ENCODE assay signal across 23 cellular contexts in the genomic region with DNA sequence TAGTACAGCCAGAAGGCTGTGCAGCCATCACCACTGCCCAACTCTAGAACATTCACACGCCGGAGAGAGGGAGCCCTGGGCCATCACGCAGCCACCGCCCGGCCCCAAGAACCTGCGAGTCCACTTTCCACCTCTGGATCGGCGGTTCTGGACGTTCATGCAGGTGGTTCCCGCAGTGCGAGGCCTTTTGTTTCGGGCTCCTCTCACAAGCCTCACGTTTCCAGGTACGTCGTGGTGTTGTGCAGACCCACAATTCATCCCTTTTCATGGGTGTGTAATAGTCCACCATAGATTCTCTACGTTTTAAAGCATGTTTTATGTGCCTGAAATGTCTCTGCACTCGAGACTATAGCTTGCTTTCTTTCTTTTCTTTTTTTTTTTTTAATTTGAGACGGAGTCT. TPM values are rescaled to one million over a fixed set of nuclear protein-coding genes. Genes with fewer than 3 reads are reported as not detected.
DNase-seq lines count a peak whose midpoint lies in the region; ATAC-seq, FAIRE-seq and TF ChIP-seq lines count a peak whose summit lies in the region.
"Had no signal": no experiment of that assay in that cellular context is flagged by ENCODE, and none has a peak within 500 bp of the region (broad histone marks: within the 10 kb centered on the region; RNA-seq: fewer than 3 reads in every experiment).

No MANE protein-coding gene starts in this region.

- TF ChIP-seq CTCF in cardiac muscle cell (IDR thresholded peaks at IDR 0.05; ENCODE audit: low read depth, low read length) (no peak), Panc1 (IDR thresholded peaks at IDR 0.05) (no peak), kidney (IDR thresholded peaks at IDR 0.05; ENCODE audit: borderline replicate concordance, extremely low read depth, insufficient read depth) (no peak), vagina (IDR thresholded peaks at IDR 0.05) (no peak)

- BruUV-seq in Panc1 (replicated peaks; lab: Mats Ljungman, UMichigan), result no TSS peak

- H3K27me3 ChIP-seq in cardiac muscle cell, result no peaks in the 10 kb centered on the region
- H3K27me3 ChIP-seq in Panc1 (ENCODE audit: control insufficient read depth, insufficient read depth, low read length), result no peaks in the 10 kb centered on the region
- H3K27me3 ChIP-seq in vagina, result no peaks in the 10 kb centered on the region

- H3K9me3 ChIP-seq in cardiac muscle cell (ENCODE audit: low read depth) (no peaks in the 10 kb centered on the region), Panc1 (ENCODE audit: control insufficient read depth, insufficient read depth, low read depth, low read length) (no peaks in the 10 kb centered on the region), kidney (ENCODE audit: control insufficient read depth in 1 of 2, low read length in 2 of 2) (no peaks in the 10 kb centered on the region), vagina (no peaks in the 10 kb centered on the region)

- no peak for TF ChIP-seq POLR2A in vagina (IDR thresholded peaks at IDR 0.05)

- H3K36me3 ChIP-seq in cardiac muscle cell, result no peaks in the 10 kb centered on the region
- H3K36me3 ChIP-seq in Panc1 (ENCODE audit: control insufficient read depth, insufficient read depth, low read length), result no peaks in the 10 kb centered on the region
- no peaks in the 10 kb centered on the region for H3K36me3 ChIP-seq in kidney (ENCODE audit: control insufficient read depth in 1 of 2, insufficient read depth in 2 of 2, low read length in 2 of 2)
- no peaks in the 10 kb centered on the region for H3K36me3 ChIP-seq in vagina

- no peak overlapping the region for H3K9ac ChIP-seq in kidney (ENCODE audit: low read length in 2 of 2)

- H3K27ac ChIP-seq in cardiac muscle cell (peak overlapping the region; percentile 74), Panc1 (ENCODE audit: low read length) (peak overlapping the region; percentile 89), kidney (ENCODE audit: low read depth in 2 of 2, low read length in 2 of 2) (peak overlapping the region; percentile 85 to 88), vagina (peak overlapping the region; percentile 94)
- H3K27ac ChIP-seq: HL-60 had no signal

- no peak for ATAC-seq in left ventricle myocardium superior
- no peak for ATAC-seq in Panc1

- H3K4me3 ChIP-seq in cardiac muscle cell, result no peak overlapping the region
- H3K4me3 ChIP-seq in Panc1 (ENCODE audit: low read depth in 2 of 2, low read length in 2 of 2), result no peak overlapping the region
- H3K4me3 ChIP-seq in kidney (ENCODE audit: low read length in 2 of 2), result no peak overlapping the region
- H3K4me3 ChIP-seq in vagina, result no peak overlapping the region

- peaks cover 59% of the 10 kb centered on the region for H3K4me1 ChIP-seq in cardiac muscle cell (ENCODE audit: low read depth)
- peaks cover 95% of the 10 kb centered on the region for H3K4me1 ChIP-seq in Panc1 (ENCODE audit: control insufficient read depth, insufficient read depth, low read length)
- H3K4me1 ChIP-seq in kidney (ENCODE audit: control insufficient read depth in 1 of 2, insufficient read depth in 1 of 2, low read depth in 1 of 2, low read length in 2 of 2), result peaks cover 50 to 72% of the 10 kb centered on the region in 2 donors
- H3K4me1 ChIP-seq in vagina, result peaks cover 63% of the 10 kb centered on the region

- intact Hi-C loops in left ventricle myocardium superior (cut with micrococcal nuclease) (no loop called here), Panc1 (cut with micrococcal nuclease; ENCODE audit: unreplicated experiment) (no loop called here), kidney (cut with DNase I) (no loop called here), vagina (cut with DNase I) (no loop called here)

- DNase-seq in cardiac muscle cell (ENCODE audit: low read depth in 1 of 2, low spot score in 1 of 2), result no peak
- DNase-seq in left ventricle myocardium superior, result no peak
- no peak for DNase-seq in Panc1 (ENCODE audit: low read depth, low spot score)
- peak; percentile 65 for DNase-seq in kidney
- no peak for DNase-seq in vagina (ENCODE audit: extremely low spot score in 2 of 2)
- DNase-seq in epidermal melanocyte (ENCODE audit: insufficient read length, low spot score), result no peak
- no peak for DNase-seq in NK-92 (lab: John Stamatoyannopoulos, UW; ENCODE audit: unreplicated experiment)
- no peak for DNase-seq in activated naive CD4-positive, alpha-beta T cell treated with Interleukin-2 at 50 U/mL for 16 hours
- DNase-seq: 8988T, DMS53, GDM1, MV-4-11, NCI-H1105 treated with DMSO at 0.1 percent for 48 hours, NCI-H1694, NCI-H2081, NCI-H2171, NCI-H345, NCI-H524, NCI-H82, OCI-M1, Right ventricle myocardium superior had no signal

- POLR2A ChIA-PET in Panc1 (lab: Charles Lee), result no interaction called here

- no peak for FAIRE-seq in kidney (lab: Jason Lieb, UNC)
- FAIRE-seq: D721Med had no signal

- CTCF ChIA-PET in Panc1 (lab: Charles Lee), result no interaction called here

- in situ Hi-C loops in Panc1 (cut with HindIII; ENCODE audit: low pct_unique_long_range_greater_than_20kb, low sequenced_read_pairs), result no loop called here

RNA-seq across cellular contexts. Expression of a gene that starts 23.6 kb away (rescaled TPM):
- total RNA-seq in cardiac muscle cell, result 887 and 1,182 TPM in 2 replicates
- 407 and 535 TPM in 2 replicates for polyA plus RNA-seq in cardiac muscle cell
- 52.4 TPM for total RNA-seq in left ventricle myocardium superior
- 676 TPM for total RNA-seq in Panc1 (2021; ENCODE audit: unreplicated experiment)
- polyA plus RNA-seq in Panc1 (2012; ENCODE audit: insufficient read length), result 1,186 TPM
- 316 TPM for total RNA-seq in kidney
- 150 TPM for polyA plus RNA-seq in kidney (ENCODE audit: insufficient read depth, low read depth, low replicate concordance)
- total RNA-seq in vagina, result 86.7 TPM
